ENCODE assay signal across 22 cellular contexts in the genomic region with DNA sequence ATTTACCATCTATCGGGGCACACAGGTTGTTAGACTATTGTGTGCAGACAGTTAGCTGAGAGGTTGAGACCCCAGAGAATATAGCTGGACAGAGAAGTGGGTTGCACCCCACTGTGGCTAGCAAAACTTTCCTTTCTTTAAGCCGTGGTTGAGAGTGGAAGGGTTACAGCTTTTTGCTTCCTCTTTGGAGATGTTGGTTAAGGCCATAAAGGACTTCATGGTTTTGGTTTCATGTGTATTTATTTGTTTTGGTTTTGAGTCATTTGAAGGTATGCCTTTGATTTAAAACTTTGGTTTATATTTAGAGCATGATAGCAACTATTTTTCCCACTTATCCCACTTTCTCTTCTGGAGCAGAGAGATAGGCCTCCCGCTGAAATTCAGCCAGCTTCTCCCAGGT.
"Had no signal": no experiment of that assay in that cellular context is flagged by ENCODE, and none has a peak within 500 bp of the region (broad histone marks: within the 10 kb centered on the region; RNA-seq: fewer than 3 reads in every experiment).

No MANE protein-coding gene starts in this region.

- H3K4me3 Mint-ChIP-seq: activated CD4-positive, alpha-beta memory T cell treated with anti-CD3 and anti-CD28 coated beads, Interleukin-2, amount 10 ng/mL, durations not matched to agents 7 days and 5 days; activated CD4-positive, alpha-beta T cell treated with anti-CD3 and anti-CD28 coated beads, Interleukin-2, amount 10 ng/mL, durations not matched to agents 7 days and 5 days; activated naive CD4-positive, alpha-beta T cell treated with anti-CD3 and anti-CD28 coated beads, Interleukin-2, amount 10 ng/mL, durations not matched to agents 7 days and 5 days; activated naive CD8-positive, alpha-beta T cell treated with anti-CD3 and anti-CD28 coated beads, Interleukin-2, amount 10 ng/mL, durations not matched to agents 7 days and 5 days; activated T-cell treated with anti-CD3 and anti-CD28 coated beads, Interleukin-2, amount 50 U/mL, for 24 hours; natural killer cell; neural progenitor cell had no signal

- ATAC-seq: left lung, lower lobe of right lung, natural killer cell, right cardiac atrium had no signal

- H3K4me1 ChIP-seq: ascending aorta, left lung, lower lobe of right lung, neural progenitor cell, transverse colon had no signal

- H3K4me3 ChIP-seq: ascending aorta, left lung, lower lobe of right lung, neural progenitor cell, transverse colon had no signal

- H3K27ac ChIP-seq: ascending aorta, left lung, lower lobe of right lung, neural progenitor cell, transverse colon had no signal

- H3K27me3 ChIP-seq: ascending aorta, left lung, neural progenitor cell, transverse colon had no signal

- H3K9me3 ChIP-seq: ascending aorta, left lung, lower lobe of right lung, transverse colon had no signal

- H3K27ac Mint-ChIP-seq: activated CD4-positive, alpha-beta memory T cell treated with anti-CD3 and anti-CD28 coated beads, Interleukin-2, amount 10 ng/mL, durations not matched to agents 7 days and 5 days; activated CD4-positive, alpha-beta T cell treated with anti-CD3 and anti-CD28 coated beads, Interleukin-2, amount 10 ng/mL, durations not matched to agents 7 days and 5 days; activated naive CD4-positive, alpha-beta T cell treated with anti-CD3 and anti-CD28 coated beads, Interleukin-2, amount 10 ng/mL, durations not matched to agents 7 days and 5 days; activated naive CD8-positive, alpha-beta T cell treated with anti-CD3 and anti-CD28 coated beads, Interleukin-2, amount 10 ng/mL, durations not matched to agents 7 days and 5 days; activated T-cell treated with anti-CD3 and anti-CD28 coated beads, Interleukin-2, amount 50 U/mL, for 24 hours; natural killer cell; neural progenitor cell had no signal

- H3K27me3 Mint-ChIP-seq: activated CD4-positive, alpha-beta memory T cell treated with anti-CD3 and anti-CD28 coated beads, Interleukin-2, amount 10 ng/mL, durations not matched to agents 7 days and 5 days; activated CD4-positive, alpha-beta T cell treated with anti-CD3 and anti-CD28 coated beads, Interleukin-2, amount 10 ng/mL, durations not matched to agents 7 days and 5 days; activated naive CD4-positive, alpha-beta T cell treated with anti-CD3 and anti-CD28 coated beads, Interleukin-2, amount 10 ng/mL, durations not matched to agents 7 days and 5 days; activated naive CD8-positive, alpha-beta T cell treated with anti-CD3 and anti-CD28 coated beads, Interleukin-2, amount 10 ng/mL, durations not matched to agents 7 days and 5 days had no signal

- DNase-seq: activated CD4-positive, alpha-beta memory T cell treated with anti-CD3 and anti-CD28 coated beads, Interleukin-2, amount 10 ng/mL, durations not matched to agents 7 days and 5 days; activated CD4-positive, alpha-beta T cell treated with anti-CD3 and anti-CD28 coated beads, Interleukin-2, amount 10 ng/mL, durations not matched to agents 7 days and 5 days; activated CD4-positive, CD25-positive, alpha-beta regulatory T cell treated with anti-CD3 and anti-CD28 coated beads, Interleukin-2, amount 50 U/mL, for 72 hours; activated CD8-positive, alpha-beta memory T cell treated with anti-CD3 and anti-CD28 coated beads, Interleukin-2, amount 50 U/mL, for 48 hours; activated gamma-delta T cell; activated naive CD4-positive, alpha-beta T cell treated with anti-CD3 and anti-CD28 coated beads, Interleukin-2, amount 10 ng/mL, durations not matched to agents 7 days and 5 days; activated naive CD8-positive, alpha-beta T cell treated with anti-CD3 and anti-CD28 coated beads, Interleukin-2, amount 10 ng/mL, durations not matched to agents 7 days and 5 days; activated T-cell treated with anti-CD3 and anti-CD28 coated beads, Interleukin-2, amount 50 U/mL, for 24 hours; effector memory CD4-positive, alpha-beta T cell; kidney glomerular epithelial cell; left lung; lower lobe of right lung; mesenchymal stem cell; natural killer cell; occipital lobe; posterior cingulate gyrus; right cardiac atrium; stimulated activated naive CD4-positive, alpha-beta T cell; T1000; transverse colon had no signal

- H3K9me3 Mint-ChIP-seq: activated naive CD8-positive, alpha-beta T cell treated with anti-CD3 and anti-CD28 coated beads, Interleukin-2, amount 10 ng/mL, durations not matched to agents 7 days and 5 days had no signal

- H3K36me3 Mint-ChIP-seq: activated naive CD4-positive, alpha-beta T cell treated with anti-CD3 and anti-CD28 coated beads, Interleukin-2, amount 10 ng/mL, durations not matched to agents 7 days and 5 days; activated naive CD8-positive, alpha-beta T cell treated with anti-CD3 and anti-CD28 coated beads, Interleukin-2, amount 10 ng/mL, durations not matched to agents 7 days and 5 days; natural killer cell; neural progenitor cell had no signal

- H3K4me1 Mint-ChIP-seq: activated CD4-positive, alpha-beta memory T cell treated with anti-CD3 and anti-CD28 coated beads, Interleukin-2, amount 10 ng/mL, durations not matched to agents 7 days and 5 days; activated CD4-positive, alpha-beta T cell treated with anti-CD3 and anti-CD28 coated beads, Interleukin-2, amount 10 ng/mL, durations not matched to agents 7 days and 5 days; activated naive CD4-positive, alpha-beta T cell treated with anti-CD3 and anti-CD28 coated beads, Interleukin-2, amount 10 ng/mL, durations not matched to agents 7 days and 5 days; activated naive CD8-positive, alpha-beta T cell treated with anti-CD3 and anti-CD28 coated beads, Interleukin-2, amount 10 ng/mL, durations not matched to agents 7 days and 5 days; natural killer cell; neural progenitor cell had no signal

- H3K36me3 ChIP-seq: ascending aorta, left lung, lower lobe of right lung, neural progenitor cell, transverse colon had no signal
